Comparison of ENCODE assay signal across 8 cellular contexts in genomic region chr19:7515471-7516226, GRCh38. TPM values are rescaled to one million over a fixed set of nuclear protein-coding genes. Genes with fewer than 3 reads are reported as not detected.
DNase-seq lines count a peak whose midpoint lies in the region; ATAC-seq and TF ChIP-seq lines count a peak whose summit lies in the region.

TSS of gene ZNF358 (plus strand) at chr19:7516103. CDS start at chr19:7519243, 3,140 bp downstream.

- H3K27ac ChIP-seq in ACC112 (ENCODE audit: low read depth, low read length) = no peak within 1 kb of the TSS

- intact Hi-C loops in activated naive CD4-positive, alpha-beta T cell treated with anti-CD3 and anti-CD28 coated beads for 36 hours (cut with micrococcal nuclease) = no loop called here

- H3K4me3 ChIP-seq in ACC112 (ENCODE audit: low read depth, low read length) (peak within 1 kb of the TSS; percentile 87), GM12865 (ENCODE audit: low read depth, low read length) (peak within 1 kb of the TSS; percentile 42)

- H3K27me3 ChIP-seq in ACC112 (ENCODE audit: insufficient read depth, low read length) = no peaks in the 10 kb centered on the region

- H3K79me2 ChIP-seq in ACC112 (ENCODE audit: control insufficient read depth, insufficient read depth, low read length, unreplicated experiment) = no peaks in the 10 kb centered on the region

- H3K27me3 Mint-ChIP-seq in activated naive CD4-positive, alpha-beta T cell treated with anti-CD3 and anti-CD28 coated beads for 36 hours (ENCODE audit: low read depth) = no peaks in the 10 kb centered on the region
- H3K27me3 Mint-ChIP-seq in naive thymus-derived CD8-positive, alpha-beta T cell = peaks cover 0 to 6% (median 0%) of the 10 kb centered on the region in 5 donors
- no peaks in the 10 kb centered on the region for H3K27me3 Mint-ChIP-seq in type B pancreatic cell

- H3K36me3 ChIP-seq in ACC112 (ENCODE audit: insufficient read depth, low read length) = no peaks in the 10 kb centered on the region

- ATAC-seq in naive thymus-derived CD8-positive, alpha-beta T cell = peak; percentile 85 to 98
- ATAC-seq in HG02884 (IDR thresholded peaks at IDR 0.05; ENCODE audit: unreplicated experiment) = no peak

- peaks cover 13% of the 10 kb centered on the region for H3K4me1 Mint-ChIP-seq in activated naive CD4-positive, alpha-beta T cell treated with anti-CD3 and anti-CD28 coated beads for 36 hours (ENCODE audit: low read depth)
- peaks cover 10 to 21% (median 18%) of the 10 kb centered on the region in 4 donors for H3K4me1 Mint-ChIP-seq in naive thymus-derived CD8-positive, alpha-beta T cell
- H3K4me1 Mint-ChIP-seq in type B pancreatic cell (ENCODE audit: unreplicated experiment) = peaks cover 20% of the 10 kb centered on the region

- H3K4me1 ChIP-seq in ACC112 (ENCODE audit: control insufficient read depth, insufficient read depth, low read length, unreplicated experiment) = peaks cover 5% of the 10 kb centered on the region

- no peaks in the 10 kb centered on the region for H3K9me3 Mint-ChIP-seq in activated naive CD4-positive, alpha-beta T cell treated with anti-CD3 and anti-CD28 coated beads for 36 hours
- no peaks in the 10 kb centered on the region for H3K9me3 Mint-ChIP-seq in naive thymus-derived CD8-positive, alpha-beta T cell
- no peaks in the 10 kb centered on the region for H3K9me3 Mint-ChIP-seq in type B pancreatic cell

- peak; percentile 54 for DNase-seq in GM12865 (ENCODE audit: low read depth)
- DNase-seq in NCI-H446 treated with DMSO at 0.1 percent for 48 hours (lab: John Stamatoyannopoulos, UW) = peak; percentile 61
- peak; percentile 29 for DNase-seq in activated naive CD4-positive, alpha-beta T cell treated with anti-CD3 and anti-CD28 coated beads for 36 hours
- DNase-seq in foreskin melanocyte = peak; percentile 44
- peak in 4 of 10 donors; percentile 28 to 50 (median 38) for DNase-seq in naive thymus-derived CD8-positive, alpha-beta T cell
- DNase-seq in type B pancreatic cell (ENCODE audit: extremely low spot score, unreplicated experiment) = peak; percentile 86

- peak within 1 kb of the TSS; percentile 72 for H2AFZ ChIP-seq in ACC112 (ENCODE audit: low read length, unreplicated experiment)

- H3K36me3 Mint-ChIP-seq in activated naive CD4-positive, alpha-beta T cell treated with anti-CD3 and anti-CD28 coated beads for 36 hours (ENCODE audit: low read depth) = no peaks in the 10 kb centered on the region
- H3K36me3 Mint-ChIP-seq in naive thymus-derived CD8-positive, alpha-beta T cell = no peaks in the 10 kb centered on the region
- peaks cover 3% of the 10 kb centered on the region for H3K36me3 Mint-ChIP-seq in type B pancreatic cell

- POLR2A ChIA-PET in naive thymus-derived CD8-positive, alpha-beta T cell (lab: Charles Lee) = interaction anchor here (0.5 to 1.5 kb wide), 7 partner anchors 9 to 21 kb away, joined by 3 to 6 read pairs (median 4); partner anchors contain the start of gene PNPLA6

- H3K4me3 Mint-ChIP-seq in activated naive CD4-positive, alpha-beta T cell treated with anti-CD3 and anti-CD28 coated beads for 36 hours = peak within 1 kb of the TSS; percentile 69
- peak within 1 kb of the TSS; percentile 82 to 97 (median 88) for H3K4me3 Mint-ChIP-seq in naive thymus-derived CD8-positive, alpha-beta T cell
- H3K4me3 Mint-ChIP-seq in type B pancreatic cell = peak within 1 kb of the TSS; percentile 92

- no peak for TF ChIP-seq CTCF in GM12865 (IDR thresholded peaks at IDR 0.05; ENCODE audit: insufficient read depth, low read depth, low read length, missing control alignments)
- TF ChIP-seq CTCF in type B pancreatic cell (conservative IDR thresholded peaks at IDR 0.05) = no peak

- CTCF ChIA-PET in activated naive CD4-positive, alpha-beta T cell treated with anti-CD3 and anti-CD28 coated beads for 36 hours (lab: Charles Lee) = no interaction called here

- H3K27ac Mint-ChIP-seq in activated naive CD4-positive, alpha-beta T cell treated with anti-CD3 and anti-CD28 coated beads for 36 hours = no peak within 1 kb of the TSS
- H3K27ac Mint-ChIP-seq in naive thymus-derived CD8-positive, alpha-beta T cell = peak within 1 kb of the TSS; percentile 49 to 94 (median 88)
- H3K27ac Mint-ChIP-seq in type B pancreatic cell = peak within 1 kb of the TSS; percentile 91

RNA-seq across cellular contexts. Expression of gene ZNF358, which starts in this region (rescaled TPM):
- 1 to 10 TPM; 3.7 to 3.9 TPM for total RNA-seq in activated naive CD4-positive, alpha-beta T cell treated with anti-CD3 and anti-CD28 coated beads for 36 hours
- 10 to 100 TPM; 10.2 to 10.8 TPM for total RNA-seq in naive thymus-derived CD8-positive, alpha-beta T cell
- polyA plus RNA-seq in naive thymus-derived CD8-positive, alpha-beta T cell = 1 to 10 TPM in 2 of 3 donors, under 1 TPM in 1; 0.71 to 2.5 (median 1.7) TPM
- total RNA-seq in type B pancreatic cell (ENCODE audit: low replicate concordance) = 49.8 and 67.1 TPM in 2 replicates
